17 cellular contexts compared by ENCODE assay signal in genomic region chr16:55042556-55043432, GRCh38.
A peak's percentile ranks its signal among the peaks of the same experiment; 100 is the strongest.
DNase-seq lines count a peak whose midpoint lies in the region; ATAC-seq and TF ChIP-seq lines count a peak whose summit lies in the region.
"Had no signal": no experiment of that assay in that cellular context is flagged by ENCODE, and none has a peak within 500 bp of the region (broad histone marks: within the 10 kb centered on the region; RNA-seq: fewer than 3 reads in every experiment).

No MANE protein-coding gene starts in this region.

- H3K14ac ChIP-seq in H9 (ENCODE audit: insufficient read depth, low read length): no peak overlapping the region; the same call in 1 of the 2 replicates

- H3K27me3 ChIP-seq in H9 (ENCODE audit: insufficient read depth, low read length): no peaks in the 10 kb centered on the region
- peaks cover 0 to 51% (median 0%) of the 10 kb centered on the region in 7 donors for H3K27me3 ChIP-seq in spleen (replicated peaks in 1 of 7)
- H3K27me3 ChIP-seq: BE2C had no signal

- H3K9ac ChIP-seq in H9 (ENCODE audit: extremely low read depth, insufficient read length, low read length): no peak overlapping the region

- H3K4me3 Mint-ChIP-seq in H9: no peak overlapping the region
- no peak overlapping the region for H3K4me3 Mint-ChIP-seq in activated CD4-positive, alpha-beta T cell treated with anti-CD3 and anti-CD28 coated beads, Interleukin-2, amount 10 ng/mL, durations not matched to agents 7 days and 5 days
- H3K4me3 Mint-ChIP-seq: CD4-positive, alpha-beta memory T cell had no signal

- H3K23ac ChIP-seq in H9 (ENCODE audit: insufficient read length, low read depth, low read length): no peak overlapping the region

- H3K27ac ChIP-seq in H9 (ENCODE audit: insufficient read length, low read depth, low read length) (no peak overlapping the region), coronary artery (no peak overlapping the region), spleen (no peak overlapping the region)
- H3K27ac ChIP-seq: A549, C4-2B had no signal

- no peak overlapping the region for H3K56ac ChIP-seq in H9 (ENCODE audit: insufficient read length, low read depth, low read length)

- no peaks in the 10 kb centered on the region for H3K79me1 ChIP-seq in H9 (ENCODE audit: insufficient read depth, low read depth, low read length, poor library complexity, severe bottlenecking)

- TF ChIP-seq POLR2A in spleen (IDR thresholded peaks at IDR 0.05): no peak

- no peak overlapping the region for H3K18ac ChIP-seq in H9 (ENCODE audit: insufficient read length, low read depth, low read length)

- no peak overlapping the region for H2BK5ac ChIP-seq in H9 (ENCODE audit: insufficient read length, low read length)

- H3K4me1 Mint-ChIP-seq in H9: no peaks in the 10 kb centered on the region
- H3K4me1 Mint-ChIP-seq in activated CD4-positive, alpha-beta T cell treated with anti-CD3 and anti-CD28 coated beads, Interleukin-2, amount 10 ng/mL, durations not matched to agents 7 days and 5 days: no peaks in the 10 kb centered on the region
- H3K4me1 Mint-ChIP-seq: CD4-positive, alpha-beta memory T cell had no signal

- no peaks in the 10 kb centered on the region for H3K79me2 ChIP-seq in H9 (ENCODE audit: insufficient read depth, low read length)

- H3K4me1 ChIP-seq in H9 (ENCODE audit: insufficient read depth, low read length) (no peaks in the 10 kb centered on the region), spleen (no peaks in the 10 kb centered on the region)
- H3K4me1 ChIP-seq: A549, BE2C, HAP-1 had no signal

- no peak for TF ChIP-seq CTCF in H9 (conservative IDR thresholded peaks at IDR 0.05)
- no peak for TF ChIP-seq CTCF in coronary artery (IDR thresholded peaks at IDR 0.05)
- no peak for TF ChIP-seq CTCF in spleen (IDR thresholded peaks at IDR 0.05 in 8 of 11, conservative IDR thresholded peaks at IDR 0.05 in 3 of 11)

- no peaks in the 10 kb centered on the region for H3K23me2 ChIP-seq in H9 (ENCODE audit: insufficient read length, low read depth, low read length, poor library complexity, severe bottlenecking)

- H3K27me3 Mint-ChIP-seq in H9 (ENCODE audit: low read depth): peaks cover 2% of the 10 kb centered on the region
- no peaks in the 10 kb centered on the region for H3K27me3 Mint-ChIP-seq in activated CD4-positive, alpha-beta T cell treated with anti-CD3 and anti-CD28 coated beads, Interleukin-2, amount 10 ng/mL, durations not matched to agents 7 days and 5 days

- no peak overlapping the region for H3T11ph ChIP-seq in H9 (ENCODE audit: low read length)

- H3K9me3 Mint-ChIP-seq in H9: no peaks in the 10 kb centered on the region
- no peaks in the 10 kb centered on the region for H3K9me3 Mint-ChIP-seq in activated CD4-positive, alpha-beta T cell treated with anti-CD3 and anti-CD28 coated beads, Interleukin-2, amount 10 ng/mL, durations not matched to agents 7 days and 5 days
- H3K9me3 Mint-ChIP-seq: CD4-positive, alpha-beta memory T cell had no signal

- no peak overlapping the region for H4K5ac ChIP-seq in H9 (ENCODE audit: insufficient read length, low read depth, low read length)

- DNase-seq in H9: peak; percentile 12
- peak; percentile 45 for DNase-seq in coronary artery (ENCODE audit: low spot score)
- DNase-seq in mesenteric fat pad (ENCODE audit: low spot score): peak; percentile 64
- DNase-seq in spleen: peak; percentile 35
- DNase-seq in activated CD4-positive, alpha-beta T cell treated with anti-CD3 and anti-CD28 coated beads, Interleukin-2, amount 10 ng/mL, durations not matched to agents 7 days and 5 days: no peak
- no peak for DNase-seq in DMS114 treated with DMSO at 0.1 percent for 48 hours (lab: John Stamatoyannopoulos, UW; ENCODE audit: unreplicated experiment)
- DNase-seq: BE2C; CD4-positive, alpha-beta memory T cell; DMS153; DMS79 treated with DMSO at 0.1 percent for 48 hours; EL; GOT3 had no signal

- H2AFZ ChIP-seq in H9 (ENCODE audit: low read length): no peak overlapping the region

- no CpG with 5 or more reads among the region's 13 CpGs for WGBS in H9 (ENCODE audit: extremely low coverage, insufficient read length, low lambda C conversion rate)
- WGBS in spleen, 5 donors: 89 to 94% (median 93%) methylated on average over 13 of the region's 13 CpGs

- H3K4me2 ChIP-seq in H9 (ENCODE audit: insufficient read depth, insufficient read length, low read length): no peak overlapping the region
- H3K4me2 ChIP-seq: A549 had no signal

- H4K20me1 ChIP-seq in H9 (ENCODE audit: control insufficient read depth, insufficient read depth, insufficient read length): no peaks in the 10 kb centered on the region

- no peak overlapping the region for H2BK20ac ChIP-seq in H9 (ENCODE audit: low read depth, low read length, poor library complexity, severe bottlenecking)

- intact Hi-C loops in spleen (cut with DNase I; ENCODE audit: low total_unique reads): no loop called here

- no peak overlapping the region for H2AK5ac ChIP-seq in H9 (ENCODE audit: insufficient read length, low read length)

- H2BK12ac ChIP-seq in H9 (ENCODE audit: insufficient read length, low read depth, low read length): no peak overlapping the region

- H3K36me3 Mint-ChIP-seq in H9 (ENCODE audit: insufficient read depth in 1 of 3, low read depth in 3 of 3): no peaks in the 10 kb centered on the region
- H3K36me3 Mint-ChIP-seq in activated CD4-positive, alpha-beta T cell treated with anti-CD3 and anti-CD28 coated beads, Interleukin-2, amount 10 ng/mL, durations not matched to agents 7 days and 5 days (ENCODE audit: low read depth): no peaks in the 10 kb centered on the region
- H3K36me3 Mint-ChIP-seq: CD4-positive, alpha-beta memory T cell had no signal

- no peak for ATAC-seq in HG03159 (IDR thresholded peaks at IDR 0.05; ENCODE audit: unreplicated experiment)
- ATAC-seq: A549, HepG2 had no signal

- H4K91ac ChIP-seq in H9 (ENCODE audit: insufficient read length, low read depth, low read length): no peak overlapping the region

- POLR2A ChIA-PET in activated CD4-positive, alpha-beta T cell treated with anti-CD3 and anti-CD28 coated beads, Interleukin-2, amount 10 ng/mL, durations not matched to agents 7 days and 5 days (lab: Charles Lee): no interaction called here

- no peak overlapping the region for H3K4me3 ChIP-seq in coronary artery
- H3K4me3 ChIP-seq in spleen: no peak overlapping the region
- H3K4me3 ChIP-seq: A549, HAP-1 had no signal

- no peak overlapping the region for H2BK15ac ChIP-seq in H9 (ENCODE audit: low read depth, low read length)

- no peak overlapping the region; a peak in 1 of 7 replicates for H3K27ac Mint-ChIP-seq in H9
- H3K27ac Mint-ChIP-seq in activated CD4-positive, alpha-beta T cell treated with anti-CD3 and anti-CD28 coated beads, Interleukin-2, amount 10 ng/mL, durations not matched to agents 7 days and 5 days: no peak overlapping the region
- H3K27ac Mint-ChIP-seq: CD4-positive, alpha-beta memory T cell had no signal

- no peak overlapping the region for H3K4ac ChIP-seq in H9 (ENCODE audit: low read depth, low read length)

- no peaks in the 10 kb centered on the region for H3K36me3 ChIP-seq in spleen
- H3K36me3 ChIP-seq: BE2C, HAP-1 had no signal

- CTCF ChIA-PET in activated CD4-positive, alpha-beta T cell treated with anti-CD3 and anti-CD28 coated beads, Interleukin-2, amount 10 ng/mL, durations not matched to agents 7 days and 5 days (lab: Charles Lee): no interaction called here

- H3K9me3 ChIP-seq in H9 (ENCODE audit: control insufficient read depth, low read depth, low read length): no peaks in the 10 kb centered on the region
- no peaks in the 10 kb centered on the region for H3K9me3 ChIP-seq in spleen
- H3K9me3 ChIP-seq: A549, BE2C, HAP-1 had no signal

- no peak overlapping the region for H2BK120ac ChIP-seq in H9 (ENCODE audit: low read depth, low read length, poor library complexity, severe bottlenecking)

- no peak overlapping the region for H4K8ac ChIP-seq in H9 (replicated peaks; ENCODE audit: insufficient read length, low read depth, low read length)

Comparison
In these comparisons a context has a peak if more than half of its experiments do, and no peak if none do; other contexts are left out.
1. DNase-seq: peak in H9 (single experiment), coronary artery (single experiment), mesenteric fat pad (single experiment) and spleen (single experiment); none in activated CD4-positive, alpha-beta T cell treated with anti-CD3 and anti-CD28 coated beads, Interleukin-2, amount 10 ng/mL, durations not matched to agents 7 days and 5 days (single experiment) and DMS114 treated with DMSO at 0.1 percent for 48 hours (single experiment).